ENCODE assay signal across 29 cellular contexts in genomic region chr4:15744016-15744415, GRCh38. TPM values are rescaled to one million over a fixed set of nuclear protein-coding genes. Genes with fewer than 3 reads are reported as not detected.
"Had no signal": no experiment of that assay in that cellular context is flagged by ENCODE, and none has a peak within 500 bp of the region (broad histone marks: within the 10 kb centered on the region; RNA-seq: fewer than 3 reads in every experiment).

No MANE protein-coding gene starts in this region.

- H3K79me2 ChIP-seq: hepatocyte had no signal

- H3K4me2 ChIP-seq: hepatocyte had no signal

- DNase-seq: activated CD4-positive, alpha-beta memory T cell treated with anti-CD3 and anti-CD28 coated beads, Interleukin-2, amount 10 ng/mL, durations not matched to agents 7 days and 5 days; activated CD4-positive, alpha-beta T cell treated with anti-CD3 and anti-CD28 coated beads for 1 hour; activated CD4-positive, alpha-beta T cell treated with anti-CD3 and anti-CD28 coated beads, Interleukin-2, amount 10 ng/mL, durations not matched to agents 7 days and 5 days; activated CD8-positive, alpha-beta memory T cell treated with anti-CD3 and anti-CD28 coated beads, Interleukin-2, amount 50 U/mL, for 48 hours; activated gamma-delta T cell treated with Interleukin-2 at 50 U/mL for 16 hours; activated naive CD4-positive, alpha-beta T cell treated with anti-CD3 and anti-CD28 coated beads, Interleukin-2, amount 50 U/mL, for 16 hours; activated T-cell treated with anti-CD3 and anti-CD28 coated beads, Interleukin-2, amount 50 U/mL, for 24 hours; anterior cingulate cortex; brain microvascular endothelial cell; cortex of kidney; islet precursor cell; left ventricle myocardium inferior; mucosa of descending colon; ovary; right lobe of liver; stimulated activated CD4-positive, alpha-beta T cell treated with anti-CD3 and anti-CD28 coated beads, Interleukin-4, amount 100 ng/mL, for 1 hour; stimulated activated naive CD8-positive, alpha-beta T cell treated with anti-CD3 and anti-CD28 coated beads, Interleukin-15, Interleukin-2, amounts not matched to agents 100 U/mL and 50 U/mL, for 24 hours; T-helper 2 cell; testis; transverse colon had no signal

- H3K4me3 ChIP-seq: hepatocyte, left ventricle myocardium inferior, lung, mucosa of descending colon, ovary, right lobe of liver, testis, transverse colon had no signal

- H2AFZ ChIP-seq: hepatocyte had no signal

- H3K9me3 ChIP-seq: ovary, right lobe of liver, testis had no signal

- H3K27ac Mint-ChIP-seq: activated CD4-positive, alpha-beta memory T cell treated with anti-CD3 and anti-CD28 coated beads, Interleukin-2, amount 10 ng/mL, durations not matched to agents 7 days and 5 days; activated CD4-positive, alpha-beta T cell treated with anti-CD3 and anti-CD28 coated beads, Interleukin-2, amount 10 ng/mL, durations not matched to agents 7 days and 5 days; activated T-cell treated with anti-CD3 and anti-CD28 coated beads, Interleukin-2, amount 50 U/mL, for 24 hours; nephron; progenitor cell of endocrine pancreas; WTC11 had no signal

- H3K27me3 Mint-ChIP-seq: activated CD4-positive, alpha-beta memory T cell treated with anti-CD3 and anti-CD28 coated beads, Interleukin-2, amount 10 ng/mL, durations not matched to agents 7 days and 5 days; activated CD4-positive, alpha-beta T cell treated with anti-CD3 and anti-CD28 coated beads, Interleukin-2, amount 10 ng/mL, durations not matched to agents 7 days and 5 days; activated T-cell treated with anti-CD3 and anti-CD28 coated beads, Interleukin-2, amount 50 U/mL, for 24 hours; progenitor cell of endocrine pancreas had no signal

- ATAC-seq: mucosa of descending colon; right lobe of liver; stimulated activated naive CD8-positive, alpha-beta T cell treated with anti-CD3 and anti-CD28 coated beads, Interleukin-15, Interleukin-2, amounts not matched to agents 100 U/mL and 50 U/mL, for 24 hours had no signal

- H3K27ac ChIP-seq: brain microvascular endothelial cell, hepatocyte, left ventricle myocardium inferior, ovary, right lobe of liver, testis, transverse colon had no signal

- H3K27me3 ChIP-seq: brain microvascular endothelial cell, hepatocyte, ovary, right lobe of liver, testis, transverse colon had no signal

- H3K36me3 ChIP-seq: brain microvascular endothelial cell, left ventricle myocardium inferior, ovary, right lobe of liver, transverse colon had no signal

- H3K4me3 Mint-ChIP-seq: activated CD4-positive, alpha-beta memory T cell treated with anti-CD3 and anti-CD28 coated beads, Interleukin-2, amount 10 ng/mL, durations not matched to agents 7 days and 5 days; activated CD4-positive, alpha-beta T cell treated with anti-CD3 and anti-CD28 coated beads, Interleukin-2, amount 10 ng/mL, durations not matched to agents 7 days and 5 days; activated T-cell treated with anti-CD3 and anti-CD28 coated beads, Interleukin-2, amount 50 U/mL, for 24 hours; nephron; WTC11 had no signal

- FAIRE-seq: endothelial cell of umbilical vein, urothelium cell line had no signal

- H3K4me1 ChIP-seq: left ventricle myocardium inferior, testis, transverse colon had no signal

- H3K4me1 Mint-ChIP-seq: nephron had no signal

RNA-seq across cellular contexts. Expression of gene CD38, which starts 34.1 kb away (rescaled TPM):
- total RNA-seq: myocyte, progenitor cell of endocrine pancreas, renal cortical epithelial cell had no signal
